Comparison of ENCODE assay signal across 22 cellular contexts in genomic region chr5:173880306-173880985, GRCh38. TPM values are rescaled to one million over a fixed set of nuclear protein-coding genes. Genes with fewer than 3 reads are reported as not detected.
DNase-seq lines count a peak whose midpoint lies in the region; ATAC-seq, FAIRE-seq and TF ChIP-seq lines count a peak whose summit lies in the region.
"Had no signal": no experiment of that assay in that cellular context is flagged by ENCODE, and none has a peak within 500 bp of the region (broad histone marks: within the 10 kb centered on the region; RNA-seq: fewer than 3 reads in every experiment).

No MANE protein-coding gene starts in this region.

- H3K27ac Mint-ChIP-seq in natural killer cell: no peak overlapping the region
- H3K27ac Mint-ChIP-seq: activated CD8-positive, alpha-beta T cell treated with anti-CD3 and anti-CD28 coated beads, Interleukin-2, amount 10 ng/mL, durations not matched to agents 7 days and 5 days; activated T-helper 17 cell treated with anti-CD3 and anti-CD28 coated beads, Interleukin-2, amount 50 U/mL, for 72 hours; memory B cell; stimulated activated effector memory CD8-positive, alpha-beta T cell treated with anti-CD3 and anti-CD28 coated beads, Interleukin-12 subunit alpha, Interleukin-12 subunit beta, amount 100 ng/mL, for 72 hours had no signal

- ATAC-seq in natural killer cell: no peak
- no peak for ATAC-seq in HG02938 (IDR thresholded peaks at IDR 0.05; ENCODE audit: unreplicated experiment)
- ATAC-seq: activated CD8-positive, alpha-beta T cell treated with anti-CD3 and anti-CD28 coated beads, Interleukin-2, amount 10 ng/mL, durations not matched to agents 7 days and 5 days; activated T-helper 17 cell treated with anti-CD3 and anti-CD28 coated beads, Interleukin-2, amount 50 U/mL, for 72 hours; stimulated activated effector memory CD8-positive, alpha-beta T cell treated with anti-CD3 and anti-CD28 coated beads, Interleukin-12 subunit alpha, Interleukin-12 subunit beta, amount 100 ng/mL, for 72 hours had no signal

- no peaks in the 10 kb centered on the region for H4K20me1 ChIP-seq in fibroblast of lung (ENCODE audit: control insufficient read depth, extremely low read depth, insufficient read depth, low read length)

- H3K4me2 ChIP-seq in fibroblast of lung (ENCODE audit: extremely low read depth, insufficient read depth, low read length): no peak overlapping the region
- H3K4me2 ChIP-seq: KMS-11 had no signal

- peaks cover 13 to 14% of the 10 kb centered on the region in 2 donors for H3K4me1 Mint-ChIP-seq in natural killer cell

- H3K9me3 ChIP-seq in fibroblast of lung (ENCODE audit: control insufficient read depth, insufficient read depth, low read depth, low read length): no peaks in the 10 kb centered on the region
- H3K9me3 ChIP-seq: neutrophil, sigmoid colon, upper lobe of left lung had no signal

- no peak overlapping the region for H3K4me3 ChIP-seq in fibroblast of lung (replicated peaks in 1 of 4; ENCODE audit: control extremely low read depth in 1 of 4, insufficient read depth in 1 of 4, low read depth in 3 of 4, low read length in 4 of 4)
- H3K4me3 ChIP-seq: sigmoid colon, upper lobe of left lung had no signal

- no peaks in the 10 kb centered on the region for H3K4me1 ChIP-seq in fibroblast of lung (ENCODE audit: control insufficient read depth, extremely low read depth, insufficient read depth, low read length)
- H3K4me1 ChIP-seq: sigmoid colon had no signal

- H3K27me3 Mint-ChIP-seq in natural killer cell (ENCODE audit: low read depth in 2 of 2): no peaks in the 10 kb centered on the region
- H3K27me3 Mint-ChIP-seq: activated T-helper 17 cell treated with anti-CD3 and anti-CD28 coated beads, Interleukin-2, amount 50 U/mL, for 72 hours; memory B cell had no signal

- intact Hi-C loops in natural killer cell (cut with micrococcal nuclease): no loop called here

- H3K36me3 Mint-ChIP-seq in natural killer cell: no peaks in the 10 kb centered on the region
- H3K36me3 Mint-ChIP-seq: stimulated activated effector memory CD8-positive, alpha-beta T cell treated with anti-CD3 and anti-CD28 coated beads, Interleukin-12 subunit alpha, Interleukin-12 subunit beta, amount 100 ng/mL, for 72 hours had no signal

- H3K4me3 Mint-ChIP-seq in natural killer cell: no peak overlapping the region
- H3K4me3 Mint-ChIP-seq: activated CD8-positive, alpha-beta T cell treated with anti-CD3 and anti-CD28 coated beads, Interleukin-2, amount 10 ng/mL, durations not matched to agents 7 days and 5 days; activated T-helper 17 cell treated with anti-CD3 and anti-CD28 coated beads, Interleukin-2, amount 50 U/mL, for 72 hours; memory B cell; stimulated activated effector memory CD8-positive, alpha-beta T cell treated with anti-CD3 and anti-CD28 coated beads, Interleukin-12 subunit alpha, Interleukin-12 subunit beta, amount 100 ng/mL, for 72 hours had no signal

- H3K27ac ChIP-seq in fibroblast of lung (ENCODE audit: insufficient read depth, low read length): no peak overlapping the region
- H3K27ac ChIP-seq: KMS-11, neutrophil, sigmoid colon had no signal

- no peaks in the 10 kb centered on the region for H3K9me3 Mint-ChIP-seq in natural killer cell

- H3K9ac ChIP-seq in fibroblast of lung (ENCODE audit: insufficient read depth, low read length): no peak overlapping the region
- H3K9ac ChIP-seq: KMS-11 had no signal

- no peaks in the 10 kb centered on the region for H3K79me2 ChIP-seq in fibroblast of lung (ENCODE audit: control insufficient read depth, insufficient read depth, low read length)

- FAIRE-seq in RCC 7860 (lab: Jason Lieb, UNC): no peak
- FAIRE-seq: H54 had no signal

- no peak overlapping the region for H2AFZ ChIP-seq in fibroblast of lung (ENCODE audit: low read length)

- H3K27me3 ChIP-seq in fibroblast of lung (ENCODE audit: control insufficient read depth, insufficient read depth, low read length): no peaks in the 10 kb centered on the region
- H3K27me3 ChIP-seq: neutrophil, sigmoid colon, upper lobe of left lung had no signal

- DNase-seq in EL: peak; percentile 92
- peak; percentile 44 for DNase-seq in RCC 7860 (ENCODE audit: low spot score)
- peak; percentile 18 to 93 for DNase-seq in fibroblast of lung (ENCODE audit: low read depth in 2 of 2)
- DNase-seq in renal cortical epithelial cell (ENCODE audit: low read depth): peak; percentile 67
- DNase-seq in natural killer cell: no peak
- no peak for DNase-seq in NAMALWA (ENCODE audit: low spot score)
- DNase-seq in glomerular visceral epithelial cell (ENCODE audit: extremely low spot score): no peak
- DNase-seq: activated CD8-positive, alpha-beta T cell treated with anti-CD3 and anti-CD28 coated beads, Interleukin-2, amount 10 ng/mL, durations not matched to agents 7 days and 5 days; aorta; DMS79; foreskin melanocyte; NCI-H146; NCI-H510A treated with DMSO at 0.1 percent for 48 hours; sigmoid colon; upper lobe of left lung had no signal

- TF ChIP-seq CTCF in fibroblast of lung (conservative IDR thresholded peaks at IDR 0.05 in 1 of 2, IDR thresholded peaks at IDR 0.05 in 1 of 2; ENCODE audit: low read depth in 1 of 2, low read length in 2 of 2): no peak
- TF ChIP-seq CTCF in natural killer cell (IDR thresholded peaks at IDR 0.05): no peak

- H3K36me3 ChIP-seq in fibroblast of lung (ENCODE audit: control insufficient read depth, insufficient read depth, low read length): no peaks in the 10 kb centered on the region
- H3K36me3 ChIP-seq: neutrophil, sigmoid colon, upper lobe of left lung had no signal

RNA-seq across cellular contexts. Expression of gene CPEB4, which starts 7.7 kb away (rescaled TPM):
- total RNA-seq in fibroblast of lung (17.2 and 23.6 TPM in 2 replicates), renal cortical epithelial cell (33.0 and 66.6 TPM in 2 replicates), natural killer cell (10 to 100 TPM; 44.4 to 60.4 (median 55.1) TPM)
- 13.4 and 19.9 TPM in 2 replicates for polyA plus RNA-seq in fibroblast of lung
- 6.4 and 8.8 TPM in 2 replicates for polyA plus RNA-seq in fibroblast of lung (2012)
- 11.0 and 16.5 TPM in 2 replicates for polyA minus RNA-seq in fibroblast of lung (ENCODE audit: low replicate concordance)

Comparison
In these comparisons a context has a peak if more than half of its experiments do, and no peak if none do; other contexts are left out.
1. DNase-seq: peak in EL (single experiment), RCC 7860 (single experiment), fibroblast of lung (2 of 2) and renal cortical epithelial cell (single experiment); none in natural killer cell (single experiment), NAMALWA (single experiment) and glomerular visceral epithelial cell (single experiment).